15 cellular contexts compared by ENCODE assay signal in the genomic region with DNA sequence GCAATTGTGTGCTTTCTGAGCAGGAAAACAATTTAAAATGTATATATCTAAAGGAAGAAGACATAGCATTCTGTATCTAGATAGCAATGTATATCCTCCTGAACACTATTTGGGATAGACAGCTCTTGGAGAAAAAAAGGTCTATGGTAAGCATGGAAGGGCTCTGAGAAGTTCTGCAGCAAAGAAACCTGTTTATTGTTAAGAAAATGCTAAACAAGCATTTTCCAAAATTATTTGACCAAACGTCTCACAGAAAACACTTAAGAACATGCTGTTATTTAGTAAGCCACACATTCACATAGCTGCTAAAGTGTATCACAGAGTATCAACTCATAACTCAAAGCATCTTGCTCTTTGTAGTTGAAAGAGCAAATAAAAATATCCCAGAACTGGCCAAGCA.
"Had no signal": no experiment of that assay in that cellular context is flagged by ENCODE, and none has a peak within 500 bp of the region (broad histone marks: within the 10 kb centered on the region; RNA-seq: fewer than 3 reads in every experiment).

No MANE protein-coding gene starts in this region.

- H3K4me3 Mint-ChIP-seq: activated T-cell treated with anti-CD3 and anti-CD28 coated beads, Interleukin-2, amount 50 U/mL, for 72 hours; nephron progenitor cell; stimulated activated naive CD8-positive, alpha-beta T cell treated with anti-CD3 and anti-CD28 coated beads, Interleukin-15, Interleukin-2, amounts not matched to agents 100 ng/mL and 50 ng/mL, for 24 hours had no signal

- H3K9me3 Mint-ChIP-seq: activated T-cell treated with anti-CD3 and anti-CD28 coated beads, Interleukin-2, amount 50 U/mL, for 72 hours; nephron progenitor cell; stimulated activated naive CD8-positive, alpha-beta T cell treated with anti-CD3 and anti-CD28 coated beads, Interleukin-15, Interleukin-2, amounts not matched to agents 100 ng/mL and 50 ng/mL, for 24 hours had no signal

- H3K4me3 ChIP-seq: cardiac muscle cell, hepatocyte, lower lobe of right lung, upper lobe of right lung had no signal

- DNase-seq: activated CD4-positive, alpha-beta T cell treated with anti-CD3 and anti-CD28 coated beads, Interleukin-2, amount 50 U/mL, for 4 hours; activated effector memory CD4-positive, alpha-beta T cell treated with anti-CD3 and anti-CD28 coated beads, Interleukin-2, amount 50 U/mL, for 16 hours; activated naive CD4-positive, alpha-beta T cell treated with anti-CD3 and anti-CD28 coated beads, Interleukin-2, amount 50 U/mL, for 16 hours; activated T-cell treated with anti-CD3 and anti-CD28 coated beads, Interleukin-2, amount 50 U/mL, for 72 hours; foreskin fibroblast; left colon; lower lobe of right lung; nephron progenitor cell; nucleus accumbens; T-helper 2 cell; upper lobe of right lung had no signal

- H3K27me3 ChIP-seq: cardiac muscle cell, hepatocyte, upper lobe of right lung had no signal

- H3K27me3 Mint-ChIP-seq: progenitor cell of endocrine pancreas; stimulated activated naive CD8-positive, alpha-beta T cell treated with anti-CD3 and anti-CD28 coated beads, Interleukin-15, Interleukin-2, amounts not matched to agents 100 ng/mL and 50 ng/mL, for 24 hours had no signal

- H3K36me3 ChIP-seq: cardiac muscle cell, lower lobe of right lung, upper lobe of right lung had no signal

- H3K9me3 ChIP-seq: lower lobe of right lung, upper lobe of right lung had no signal

- H3K27ac Mint-ChIP-seq: activated T-cell treated with anti-CD3 and anti-CD28 coated beads, Interleukin-2, amount 50 U/mL, for 72 hours; stimulated activated naive CD8-positive, alpha-beta T cell treated with anti-CD3 and anti-CD28 coated beads, Interleukin-15, Interleukin-2, amounts not matched to agents 100 ng/mL and 50 ng/mL, for 24 hours had no signal

- ATAC-seq: activated T-cell treated with anti-CD3 and anti-CD28 coated beads, Interleukin-2, amount 50 U/mL, for 72 hours; upper lobe of right lung had no signal

- H3K27ac ChIP-seq: cardiac muscle cell, lower lobe of right lung had no signal

- H2AFZ ChIP-seq: hepatocyte had no signal
